1 cellular context compared by ENCODE assay signal in genomic region chr21:26834181-26834945, GRCh38.
TF ChIP-seq lines count a peak whose summit lies in the region.

No MANE protein-coding gene starts in this region.

TF ChIP-seq in GM23338, 12 proteins besides CTCF, POLR2A, EP300 and RAD21 (continued from another document):
- TF ChIP-seq ZNF462 (CRISPR knock-in tag; IDR thresholded peaks at IDR 0.05) (no peak), EZH2 (IDR thresholded peaks at IDR 0.05; ENCODE audit: low read depth, unreplicated experiment) (no peak)
